8 cellular contexts compared by ENCODE assay signal in the genomic region with DNA sequence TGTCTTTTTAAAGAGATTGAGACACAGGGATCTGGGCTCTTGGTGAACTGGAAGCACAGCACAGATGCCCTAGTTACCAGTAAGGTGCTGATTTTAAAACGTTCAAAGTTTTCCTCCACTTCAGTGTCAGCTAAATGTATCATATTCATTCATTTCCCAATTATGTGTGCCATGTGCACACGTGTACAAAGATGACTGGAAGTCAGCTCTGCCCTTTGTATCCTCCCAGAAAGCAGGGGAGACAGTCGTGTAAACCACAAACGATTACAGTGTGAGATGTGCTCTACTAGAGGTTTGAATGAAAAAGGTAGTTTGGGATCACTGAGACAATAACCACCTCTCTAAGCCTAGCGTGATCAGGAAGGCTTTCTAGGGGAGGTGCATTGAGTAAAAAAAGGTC. TPM values are rescaled to one million over a fixed set of nuclear protein-coding genes. Genes with fewer than 3 reads are reported as not detected.
A peak's percentile ranks its signal among the peaks of the same experiment; 100 is the strongest.
DNase-seq lines count a peak whose midpoint lies in the region; ATAC-seq, FAIRE-seq and TF ChIP-seq lines count a peak whose summit lies in the region.

No MANE protein-coding gene starts in this region.

- ATAC-seq in HG03108 (IDR thresholded peaks at IDR 0.05; ENCODE audit: unreplicated experiment), result no peak
- no peak for ATAC-seq in HG02885 (IDR thresholded peaks at IDR 0.05; ENCODE audit: poor library complexity, unreplicated experiment)

- peak overlapping the region; percentile 87 for H2AFZ ChIP-seq in hepatocyte

- no peaks in the 10 kb centered on the region for H3K9me2 ChIP-seq in hepatocyte (replicated peaks; ENCODE audit: insufficient read depth)

- no peaks in the 10 kb centered on the region for H3K27me3 Mint-ChIP-seq in T-helper 2 cell treated with Interferon-gamma antibody and Interleukin-4, amounts not matched to agents 5 μg/mL and 100 μg/mL, for 36 hours (ENCODE audit: low read depth)

- H4K20me1 ChIP-seq in hepatocyte (ENCODE audit: insufficient read depth, poor library complexity, severe bottlenecking), result no peaks in the 10 kb centered on the region

- H3K4me2 ChIP-seq in hepatocyte, result peak overlapping the region; percentile 83

- H3K27me3 ChIP-seq in hepatocyte, result peaks cover 10% of the 10 kb centered on the region

- DNase-seq in GM19239 (ENCODE audit: insufficient read length, low spot score) (peak; percentile 6), hepatocyte (ENCODE audit: low spot score) (no peak), hippocampal formation (lab: John Stamatoyannopoulos, UW) (no peak), NCI-H1092 (lab: John Stamatoyannopoulos, UW) (no peak)
- no peak for DNase-seq in T-helper 2 cell treated with Interferon-gamma antibody and Interleukin-4, amounts not matched to agents 5 μg/mL and 100 μg/mL, for 36 hours (ENCODE audit: low spot score)

- H3K4me1 Mint-ChIP-seq in T-helper 2 cell treated with Interferon-gamma antibody and Interleukin-4, amounts not matched to agents 5 μg/mL and 100 μg/mL, for 36 hours (ENCODE audit: low read depth), result peaks cover 10% of the 10 kb centered on the region

- H3K4me1 ChIP-seq in hepatocyte (ENCODE audit: insufficient read depth), result peaks cover 10% of the 10 kb centered on the region

- H3K4me3 Mint-ChIP-seq in T-helper 2 cell treated with Interferon-gamma antibody and Interleukin-4, amounts not matched to agents 5 μg/mL and 100 μg/mL, for 36 hours, result peak overlapping the region; percentile 62

- H3K27ac ChIP-seq in hepatocyte (peak overlapping the region; percentile 84), skin epidermis (peak overlapping the region in 6 of 21 experiments; percentile 57 to 83 (median 74))

- H3K9me3 Mint-ChIP-seq in T-helper 2 cell treated with Interferon-gamma antibody and Interleukin-4, amounts not matched to agents 5 μg/mL and 100 μg/mL, for 36 hours, result peaks cover 22% of the 10 kb centered on the region

- H3K27ac Mint-ChIP-seq in T-helper 2 cell treated with Interferon-gamma antibody and Interleukin-4, amounts not matched to agents 5 μg/mL and 100 μg/mL, for 36 hours, result peak overlapping the region; percentile 49

- H3K9me3 ChIP-seq in hepatocyte (ENCODE audit: low read depth), result no peaks in the 10 kb centered on the region

- peak; percentile 58 for FAIRE-seq in GM19239 (lab: Jason Lieb, UNC)

- H3K36me3 ChIP-seq in hepatocyte (replicated peaks; ENCODE audit: insufficient read depth, low read depth), result no peaks in the 10 kb centered on the region

- no peak for TF ChIP-seq CTCF in hepatocyte (IDR thresholded peaks at IDR 0.05; ENCODE audit: poor library complexity)

- H3K4me3 ChIP-seq in hepatocyte, result peak overlapping the region; percentile 67
- H3K4me3 ChIP-seq in skin epidermis, result peak overlapping the region in 6 of 7 experiments; percentile 61 to 81 (median 68)

- peaks cover 8% of the 10 kb centered on the region for H3K36me3 Mint-ChIP-seq in T-helper 2 cell treated with Interferon-gamma antibody and Interleukin-4, amounts not matched to agents 5 μg/mL and 100 μg/mL, for 36 hours (ENCODE audit: low read depth)

- peaks cover 27% of the 10 kb centered on the region for H3K79me2 ChIP-seq in hepatocyte

- 13% methylated on average over 5 of the region's 5 CpGs for WGBS in hepatocyte (ENCODE audit: low lambda C conversion rate, missing lambda C conversion rate)

RNA-seq across cellular contexts. Expression of a gene that starts 0.8 kb away (rescaled TPM):
- 9.6 and 9.9 TPM in 2 replicates for total RNA-seq in hepatocyte
- 6.0 and 7.9 TPM in 2 replicates for polyA plus RNA-seq in hepatocyte

RNA-seq across cellular contexts. Expression of a gene that starts 29.0 kb away (rescaled TPM):
- total RNA-seq in hepatocyte, result 4.5 and 9.8 TPM in 2 replicates
- polyA plus RNA-seq in hepatocyte, result 4.0 and 4.6 TPM in 2 replicates
